In the genomic region with DNA sequence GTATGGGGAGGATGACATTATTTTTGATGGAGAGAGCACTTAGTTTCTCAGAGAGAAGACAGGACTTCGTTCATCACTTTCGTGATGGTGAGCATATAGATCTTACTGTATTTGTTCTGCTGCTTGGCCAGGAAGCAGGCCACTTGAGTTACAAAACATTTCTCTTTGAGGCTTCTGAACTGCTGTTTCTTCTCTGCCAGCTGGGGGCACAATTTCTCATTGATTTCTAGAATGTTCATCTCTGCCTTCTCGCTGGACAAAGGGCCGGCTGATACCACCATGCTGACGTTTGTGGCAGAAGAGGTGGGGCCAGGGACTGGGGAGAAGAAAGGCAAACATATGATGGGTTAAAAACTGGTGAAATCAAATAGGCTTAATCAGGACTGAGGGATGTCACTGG, we compare ENCODE assay signal across 8 cellular contexts. TPM values are rescaled to one million over a fixed set of nuclear protein-coding genes. Genes with fewer than 3 reads are reported as not detected.
DNase-seq lines count a peak whose midpoint lies in the region; ATAC-seq, FAIRE-seq and TF ChIP-seq lines count a peak whose summit lies in the region.
"Not testable (repeated sequence)": the region's sequence is repeated elsewhere in the genome, so short reads cannot be mapped to it uniquely, and the experiment has no call there.

No MANE protein-coding gene starts in this region.

- DNase-seq in CD14-positive monocyte (ENCODE audit: low spot score); right lobe of liver: not testable (repeated sequence)
- DNase-seq in NAMALWA (ENCODE audit: low spot score) (peak; percentile 23), RPMI8226 (peak; percentile 5), astrocyte of the spinal cord (ENCODE audit: low read depth, low spot score) (peak; percentile 22), fibroblast of pulmonary artery (ENCODE audit: low read depth) (peak; percentile 46), small intestine (peak; percentile 2)

- not testable (repeated sequence) for H3K4me1 Mint-ChIP-seq in CD14-positive monocyte

- not testable (repeated sequence) for H3K9me3 Mint-ChIP-seq in CD14-positive monocyte

- H3K27me3 ChIP-seq in right lobe of liver; small intestine (ENCODE audit: control insufficient read depth in 2 of 2, insufficient read depth in 2 of 2, low read length in 2 of 2): not testable (repeated sequence)

- FAIRE-seq in small intestine (lab: Jason Lieb, UNC): not testable (repeated sequence)

- not testable (repeated sequence) for H3K9me3 ChIP-seq in right lobe of liver; small intestine (ENCODE audit: control insufficient read depth, low read depth)

- not testable (repeated sequence) for H3K27ac Mint-ChIP-seq in CD14-positive monocyte

- not testable (repeated sequence) for H3K4me3 Mint-ChIP-seq in CD14-positive monocyte

- TF ChIP-seq CTCF in CD14-positive monocyte (IDR thresholded peaks at IDR 0.05): peak; percentile 12
- TF ChIP-seq CTCF in GM12873 (IDR thresholded peaks at IDR 0.05; ENCODE audit: insufficient read depth, low read depth, low read length, missing control alignments): peak; percentile 16
- peak; percentile 13 for TF ChIP-seq CTCF in astrocyte of the spinal cord (IDR thresholded peaks at IDR 0.05; ENCODE audit: low read depth, low read length)
- peak; percentile 19 for TF ChIP-seq CTCF in fibroblast of pulmonary artery (IDR thresholded peaks at IDR 0.05; ENCODE audit: low read length, missing control alignments)
- TF ChIP-seq CTCF in right lobe of liver (IDR thresholded peaks at IDR 0.05): peak in 3 of 4 donors; percentile 17 to 38 (median 38)

- intact Hi-C loops in CD14-positive monocyte (cut with micrococcal nuclease); right lobe of liver (cut with DNase I): not testable (repeated sequence)

- WGBS in right lobe of liver (ENCODE audit: insufficient coverage, low coverage, low lambda C conversion rate, missing lambda C conversion rate): 3% methylated on average over 3 of the region's 5 CpGs
- 41 to 60% (median 48%) methylated on average over 4 to 5 of the region's 5 CpGs for WGBS in small intestine, 3 donors

- H3K36me3 ChIP-seq in right lobe of liver; small intestine (ENCODE audit: control insufficient read depth in 2 of 2, insufficient read depth in 2 of 2, low read length in 2 of 2): not testable (repeated sequence)

- not testable (repeated sequence) for H3K4me3 ChIP-seq in astrocyte of the spinal cord (ENCODE audit: low read depth, low read length); fibroblast of pulmonary artery (replicated peaks; ENCODE audit: low read depth, low read length); right lobe of liver; small intestine (ENCODE audit: low read depth in 1 of 2, low read length in 2 of 2)

- H3K36me3 Mint-ChIP-seq in CD14-positive monocyte: peaks cover 21 to 24% of the 10 kb centered on the region in 2 donors

- not testable (repeated sequence) for H3K27me3 Mint-ChIP-seq in CD14-positive monocyte (ENCODE audit: low read depth in 3 of 3)

- not testable (repeated sequence) for ATAC-seq in right lobe of liver

- not testable (repeated sequence) for TF ChIP-seq POLR2A in right lobe of liver (IDR thresholded peaks at IDR 0.05)

- not testable (repeated sequence) for H3K4me1 ChIP-seq in right lobe of liver; small intestine (ENCODE audit: control insufficient read depth in 2 of 2, insufficient read depth in 1 of 2, low read depth in 1 of 2, low read length in 1 of 2)

- peak overlapping the region in 1 of 3 donors; percentile 43 for H3K27ac ChIP-seq in right lobe of liver
- not testable (repeated sequence) for H3K27ac ChIP-seq in small intestine (ENCODE audit: low read depth in 1 of 2, low read length in 1 of 2)

- in situ Hi-C loops in astrocyte of the spinal cord (cut with HindIII; ENCODE audit: low sequenced_read_pairs): not testable (repeated sequence)

RNA-seq across cellular contexts. Expression of gene NBPF11, which starts 31.7 kb away (rescaled TPM):
- polyA plus RNA-seq in CD14-positive monocyte (under 1 TPM; 0.46 to 0.54 TPM), small intestine (1 to 10 TPM; 4.3 to 5.8 (median 4.5) TPM)
- total RNA-seq in right lobe of liver: 10 to 100 TPM in 3 of 6 experiments, 1 to 10 TPM in 3; 4.7 to 11.1 (median 8.4) TPM
